ENCODE assay signal across 25 cellular contexts in the genomic region with DNA sequence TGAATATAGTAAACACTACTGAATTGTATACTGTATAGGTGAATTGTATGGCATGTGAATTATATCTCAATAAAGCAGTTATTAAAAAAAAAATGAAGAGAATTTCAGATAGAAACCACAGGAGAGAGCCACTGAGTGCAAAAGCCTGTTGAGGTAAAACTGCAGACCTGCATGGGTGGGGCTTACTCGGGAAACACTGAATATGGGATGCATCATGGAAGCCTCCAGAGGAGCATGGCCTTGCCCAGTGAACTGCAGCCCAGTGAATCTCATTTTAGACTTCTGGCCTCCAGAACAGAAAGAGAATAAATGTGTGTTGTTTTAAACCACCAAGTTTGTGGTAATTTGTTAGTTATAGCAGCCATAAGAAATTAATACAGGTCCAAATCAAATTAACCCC.
"Had no signal": no experiment of that assay in that cellular context is flagged by ENCODE, and none has a peak within 500 bp of the region (broad histone marks: within the 10 kb centered on the region; RNA-seq: fewer than 3 reads in every experiment).

No MANE protein-coding gene starts in this region.

- H3K27me3 Mint-ChIP-seq: central memory CD8-positive, alpha-beta T cell; stimulated activated naive CD8-positive, alpha-beta T cell treated with anti-CD3 and anti-CD28 coated beads, Interleukin-15, Interleukin-2, amounts not matched to agents 100 ng/mL and 50 ng/mL, for 24 hours had no signal

- H3K4me1 Mint-ChIP-seq: central memory CD8-positive, alpha-beta T cell; mesothelial cell of epicardium had no signal

- H3K4me2 ChIP-seq: hepatocyte had no signal

- ATAC-seq: activated naive CD4-positive, alpha-beta T cell treated with anti-CD3 and anti-CD28 coated beads, Interleukin-2, amount 50 U/mL, for 72 hours; pancreas; psoas muscle had no signal

- FAIRE-seq: astrocyte, colon, frontal cortex, pancreas, TTC549 had no signal

- H3K79me2 ChIP-seq: hepatocyte had no signal

- H3K9me3 ChIP-seq: esophagus muscularis mucosa, left ventricle myocardium inferior, pancreas, psoas muscle, right atrium auricular region, thyroid gland had no signal

- H3K27ac ChIP-seq: dorsolateral prefrontal cortex, esophagus muscularis mucosa, hepatocyte, left ventricle myocardium inferior, pancreas, psoas muscle, right atrium auricular region, thyroid gland, WERI-Rb-1 had no signal

- H3K4me1 ChIP-seq: esophagus muscularis mucosa, left ventricle myocardium inferior, pancreas, psoas muscle, right atrium auricular region, thyroid gland had no signal

- H3K4me3 ChIP-seq: dorsolateral prefrontal cortex, esophagus muscularis mucosa, hepatocyte, left ventricle myocardium inferior, pancreas, psoas muscle, right atrium auricular region, thyroid gland had no signal

- H2AFZ ChIP-seq: hepatocyte had no signal

- H3K27ac Mint-ChIP-seq: activated naive CD4-positive, alpha-beta T cell treated with anti-CD3 and anti-CD28 coated beads, Interleukin-2, amount 50 U/mL, for 72 hours; mesothelial cell of epicardium; nephron progenitor cell; T-helper 2 cell treated with Interferon-gamma antibody and Interleukin-4, amounts not matched to agents 5 μg/mL and 100 μg/mL, for 36 hours had no signal

- H3K27me3 ChIP-seq: dorsolateral prefrontal cortex, esophagus muscularis mucosa, hepatocyte, pancreas, right atrium auricular region, thyroid gland had no signal

- H3K9me3 Mint-ChIP-seq: activated naive CD4-positive, alpha-beta T cell treated with anti-CD3 and anti-CD28 coated beads, Interleukin-2, amount 50 U/mL, for 72 hours; central memory CD8-positive, alpha-beta T cell; mesothelial cell of epicardium; nephron progenitor cell; stimulated activated naive CD8-positive, alpha-beta T cell treated with anti-CD3 and anti-CD28 coated beads, Interleukin-15, Interleukin-2, amounts not matched to agents 100 ng/mL and 50 ng/mL, for 24 hours; T-helper 2 cell treated with Interferon-gamma antibody and Interleukin-4, amounts not matched to agents 5 μg/mL and 100 μg/mL, for 36 hours had no signal

- H3K4me3 Mint-ChIP-seq: central memory CD8-positive, alpha-beta T cell; mesothelial cell of epicardium; nephron progenitor cell; stimulated activated naive CD8-positive, alpha-beta T cell treated with anti-CD3 and anti-CD28 coated beads, Interleukin-15, Interleukin-2, amounts not matched to agents 100 ng/mL and 50 ng/mL, for 24 hours; T-helper 2 cell treated with Interferon-gamma antibody and Interleukin-4, amounts not matched to agents 5 μg/mL and 100 μg/mL, for 36 hours had no signal

- DNase-seq: activated CD4-positive, alpha-beta T cell treated with anti-CD3 and anti-CD28 coated beads, Interleukin-2, amount 50 U/mL, for 4 hours; activated effector memory CD4-positive, alpha-beta T cell treated with anti-CD3 and anti-CD28 coated beads, Interleukin-2, amount 50 U/mL, for 16 hours; dorsolateral prefrontal cortex; glutamatergic neuron; kidney glomerular epithelial cell; left ventricle myocardium inferior; nephron progenitor cell; pancreas; psoas muscle; stimulated activated CD4-positive, alpha-beta T cell treated with anti-CD3 and anti-CD28 coated beads, Interleukin-12 subunit alpha, Interleukin-12 subunit beta, amount 100 ng/mL, for 4 hours; substantia nigra; thyroid gland; WERI-Rb-1 had no signal
